18 cellular contexts compared by ENCODE assay signal in the genomic region with DNA sequence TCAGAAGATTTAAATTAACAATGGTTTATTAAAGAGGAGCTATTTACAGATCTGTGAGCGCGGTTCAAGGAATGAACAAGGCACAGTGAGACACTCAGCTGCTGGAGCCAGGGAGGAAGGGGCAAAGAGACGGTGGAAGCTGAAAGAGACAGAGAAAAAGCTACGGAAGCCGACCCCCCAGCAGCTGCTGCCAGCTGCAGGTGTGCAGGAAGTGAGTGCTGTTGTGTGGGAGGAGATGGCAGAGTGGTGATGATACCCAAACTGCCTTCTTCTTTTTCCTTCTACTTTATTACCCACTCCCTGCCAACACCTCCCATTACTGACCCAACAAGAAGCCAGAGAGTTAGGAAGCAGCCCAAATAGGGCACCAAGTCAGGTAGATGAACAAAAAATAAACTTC.
DNase-seq lines count a peak whose midpoint lies in the region; ATAC-seq lines count a peak whose summit lies in the region.
"Had no signal": no experiment of that assay in that cellular context is flagged by ENCODE, and none has a peak within 500 bp of the region (broad histone marks: within the 10 kb centered on the region; RNA-seq: fewer than 3 reads in every experiment).

No MANE protein-coding gene starts in this region.

- ATAC-seq in GM18868 (IDR thresholded peaks at IDR 0.05; ENCODE audit: unreplicated experiment) (peak; percentile 40), GM21447 (IDR thresholded peaks at IDR 0.05; ENCODE audit: unreplicated experiment) (peak; percentile 42), HG03159 (IDR thresholded peaks at IDR 0.05; ENCODE audit: unreplicated experiment) (peak; percentile 32), HG02938 (IDR thresholded peaks at IDR 0.05; ENCODE audit: unreplicated experiment) (no peak)
- no peak for ATAC-seq in activated CD4-positive, CD25-positive, alpha-beta regulatory T cell treated with anti-CD3 and anti-CD28 coated beads, Interleukin-2, amount 50 U/mL, for 24 hours
- ATAC-seq: activated CD8-positive, alpha-beta memory T cell treated with anti-CD3 and anti-CD28 coated beads, Interleukin-2, amount 10 ng/mL, durations not matched to agents 7 days and 5 days; body of pancreas; K562 had no signal

- DNase-seq in left kidney (ENCODE audit: low read depth, low spot score) (peak; percentile 52), NOMO-1 treated with dmso at 0.1 percent for 144 hours (lab: John Stamatoyannopoulos, UW; ENCODE audit: unreplicated experiment) (no peak), SHP77 (lab: John Stamatoyannopoulos, UW) (no peak)
- DNase-seq: activated CD8-positive, alpha-beta memory T cell treated with anti-CD3 and anti-CD28 coated beads, Interleukin-2, amount 10 ng/mL, durations not matched to agents 7 days and 5 days; activated gamma-delta T cell treated with Interleukin-2 at 50 U/mL for 16 hours; body of pancreas; DMS79; head of caudate nucleus; islet precursor cell; mesendoderm; NCI-H1436 treated with DMSO at 0.1 percent for 48 hours; retina had no signal

Comparison
In these comparisons a context has a peak if more than half of its experiments do, and no peak if none do; other contexts are left out.
1. ATAC-seq: peak in GM18868 (single experiment), GM21447 (single experiment) and HG03159 (single experiment); none in activated CD4-positive, CD25-positive, alpha-beta regulatory T cell treated with anti-CD3 and anti-CD28 coated beads, Interleukin-2, amount 50 U/mL, for 24 hours (0 of 2) and HG02938 (single experiment).